Comparison of ENCODE assay signal across 1 cellular context in the genomic region with DNA sequence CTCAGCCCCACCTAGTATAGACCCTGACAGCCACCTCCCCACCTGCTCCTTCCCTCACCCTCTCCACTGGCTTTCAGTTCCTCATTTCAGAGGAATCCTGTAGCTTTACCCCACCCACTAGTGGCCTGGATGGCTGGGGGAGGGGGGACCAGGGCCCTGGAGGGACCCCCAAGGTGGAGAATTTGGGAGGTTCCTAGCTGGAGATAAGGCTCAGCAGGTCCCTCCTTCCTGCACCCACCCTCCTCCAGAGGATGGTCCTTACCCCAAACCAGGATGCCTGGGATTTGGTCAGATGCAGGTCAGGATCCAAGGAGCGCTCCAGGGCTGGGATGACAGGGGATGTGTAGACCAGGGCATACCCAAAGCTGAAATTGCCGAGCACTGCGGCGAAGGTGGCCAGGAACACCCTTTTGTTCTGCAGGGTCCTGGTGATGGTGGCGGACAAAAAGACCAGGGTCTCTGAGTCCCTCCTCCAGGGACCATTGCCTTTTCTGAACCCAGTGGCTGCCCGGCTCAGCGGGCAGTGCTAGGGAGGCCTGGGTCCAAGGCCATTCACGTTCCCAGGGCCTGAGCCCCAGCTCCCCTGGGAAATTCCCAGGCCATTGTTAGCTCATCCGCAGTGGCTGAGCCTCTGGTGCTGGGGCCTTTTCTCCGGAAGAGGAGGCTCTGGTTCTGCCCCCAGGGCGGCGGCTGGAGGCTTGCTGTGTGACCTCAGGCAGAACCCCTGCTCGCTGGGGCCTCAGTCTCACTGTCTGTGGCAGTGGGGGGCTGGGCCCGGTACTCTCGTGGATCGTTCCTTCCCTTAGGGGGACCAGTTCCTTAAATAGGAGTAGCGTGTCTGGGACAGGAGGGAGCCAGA.
TF ChIP-seq lines count a peak whose summit lies in the region.

No MANE protein-coding gene starts in this region.

TF ChIP-seq in H1, 55 proteins besides CTCF, POLR2A, EP300 and RAD21:
- TF ChIP-seq YY1 (IDR thresholded peaks at IDR 0.05; ENCODE audit: low read depth, low read length) (no peak), KDM1A (IDR thresholded peaks at IDR 0.05; ENCODE audit: borderline replicate concordance, low read length) (no peak), CBX5 (IDR thresholded peaks at IDR 0.05; ENCODE audit: low read depth, low read length) (no peak), SIX5 (IDR thresholded peaks at IDR 0.05; ENCODE audit: low read depth, low read length) (no peak), CTBP2 (IDR thresholded peaks at IDR 0.05; ENCODE audit: borderline replicate concordance, insufficient read depth, insufficient read length, low read length) (no peak), CBX8 (IDR thresholded peaks at IDR 0.05; ENCODE audit: borderline replicate concordance, low read depth, low read length) (no peak), TEAD4 (IDR thresholded peaks at IDR 0.05; ENCODE audit: low read depth, low read length) (no peak), SIRT6 (IDR thresholded peaks at IDR 0.05; ENCODE audit: low read length) (no peak), CREB1 (IDR thresholded peaks at IDR 0.05) (no peak), KDM4A (IDR thresholded peaks at IDR 0.05; ENCODE audit: low read depth, low read length, severe bottlenecking) (no peak), TCF12 (IDR thresholded peaks at IDR 0.05; ENCODE audit: low read depth, low read length) (no peak), SAP30 (IDR thresholded peaks at IDR 0.05; ENCODE audit: insufficient read depth, insufficient replicate concordance, low read length) (no peak), SUZ12 (IDR thresholded peaks at IDR 0.05; ENCODE audit: low read length) (no peak), RFX5 (IDR thresholded peaks at IDR 0.05; ENCODE audit: borderline replicate concordance, low read depth, low read length) (no peak), POU5F1 (IDR thresholded peaks at IDR 0.05; ENCODE audit: low read depth, low read length) (no peak), BCL11A (IDR thresholded peaks at IDR 0.05; ENCODE audit: low read depth in 2 of 2, low read length in 2 of 2) (no peak)
- TF ChIP-seq, protein P1, sequence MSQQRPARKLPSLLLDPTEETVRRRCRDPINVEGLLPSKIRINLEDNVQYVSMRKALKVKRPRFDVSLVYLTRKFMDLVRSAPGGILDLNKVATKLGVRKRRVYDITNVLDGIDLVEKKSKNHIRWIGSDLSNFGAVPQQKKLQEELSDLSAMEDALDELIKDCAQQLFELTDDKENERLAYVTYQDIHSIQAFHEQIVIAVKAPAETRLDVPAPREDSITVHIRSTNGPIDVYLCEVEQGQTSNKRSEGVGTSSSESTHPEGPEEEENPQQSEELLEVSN (IDR thresholded peaks at IDR 0.05): no peak
TF ChIP-seq in H1: peak in this region for 0.
